ENCODE assay signal across 10 cellular contexts in the genomic region with DNA sequence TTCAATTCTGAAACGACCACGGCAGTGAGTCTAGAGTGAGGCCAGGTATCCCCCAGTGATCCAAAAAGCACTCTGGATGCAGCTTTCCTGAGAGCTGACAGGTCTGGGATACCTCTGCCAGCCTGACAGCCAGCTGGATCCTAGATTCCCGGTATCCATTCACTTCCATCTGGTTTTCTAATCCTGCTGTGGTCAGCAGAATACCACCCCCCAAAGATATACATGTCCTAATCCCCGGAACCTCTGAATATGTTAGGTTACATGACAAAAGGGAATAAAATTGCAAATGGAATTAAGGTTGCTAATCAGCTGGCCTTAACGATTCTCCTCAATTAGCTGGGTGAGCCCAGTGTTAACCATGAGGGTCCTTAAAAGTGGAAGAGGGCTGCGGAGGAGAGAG. TPM values are rescaled to one million over a fixed set of nuclear protein-coding genes. Genes with fewer than 3 reads are reported as not detected.
DNase-seq lines count a peak whose midpoint lies in the region; ATAC-seq and TF ChIP-seq lines count a peak whose summit lies in the region.
"Had no signal": no experiment of that assay in that cellular context is flagged by ENCODE, and none has a peak within 500 bp of the region (broad histone marks: within the 10 kb centered on the region; RNA-seq: fewer than 3 reads in every experiment).

No MANE protein-coding gene starts in this region.

- H2BK120ac ChIP-seq in trophoblast cell (ENCODE audit: insufficient read depth, low read length, poor library complexity), result no peak overlapping the region

- peaks cover 4% of the 10 kb centered on the region; the same call in 1 of the 2 replicates for H3K36me3 ChIP-seq in ES-I3 (ENCODE audit: insufficient read depth, low read length)
- H3K36me3 ChIP-seq in Panc1 (ENCODE audit: control insufficient read depth, insufficient read depth, low read length), result no peaks in the 10 kb centered on the region; the same call in 1 of the 2 replicates
- H3K36me3 ChIP-seq in esophagus muscularis mucosa, result peaks cover 0 to 4% (median 0%) of the 10 kb centered on the region in 4 donors
- H3K36me3 ChIP-seq in trophoblast cell (ENCODE audit: control insufficient read depth in 1 of 2, insufficient read depth in 2 of 2, low read length in 2 of 2), result peaks cover 0 to 2% of the 10 kb centered on the region in 2 experiments

- H3K4me2 ChIP-seq in trophoblast cell (ENCODE audit: low read length), result peak overlapping the region; percentile 76

- H4K8ac ChIP-seq in trophoblast cell (ENCODE audit: low read depth, low read length), result no peak overlapping the region

- ATAC-seq in Panc1 (no peak), HG03175 (IDR thresholded peaks at IDR 0.05; ENCODE audit: unreplicated experiment) (no peak), HG03159 (IDR thresholded peaks at IDR 0.05; ENCODE audit: unreplicated experiment) (no peak), GM18870 (IDR thresholded peaks at IDR 0.05; ENCODE audit: unreplicated experiment) (no peak)
- ATAC-seq: activated CD4-positive, CD25-positive, alpha-beta regulatory T cell treated with anti-CD3 and anti-CD28 coated beads, Interleukin-2, amount 50 U/mL, for 24 hours had no signal

- POLR2A ChIA-PET in Panc1 (lab: Charles Lee), result no interaction called here

- H3K9ac ChIP-seq in ES-I3 (ENCODE audit: low read depth, low read length) (peak overlapping the region; percentile 98; the same call in 1 of the 2 replicates), trophoblast cell (ENCODE audit: low read length) (peak overlapping the region; percentile 70)

- CTCF ChIA-PET in Panc1 (lab: Charles Lee), result no interaction called here

- no peak overlapping the region for H2AFZ ChIP-seq in trophoblast cell (ENCODE audit: insufficient read depth, low read length, poor library complexity)

- BruUV-seq in Panc1 (replicated peaks; lab: Mats Ljungman, UMichigan), result no TSS peak

- H3K4me3 ChIP-seq in Panc1 (ENCODE audit: low read depth in 2 of 2, low read length in 2 of 2) (peak overlapping the region; percentile 90 to 96), esophagus muscularis mucosa (peak overlapping the region; percentile 70 to 90 (median 73)), trophoblast cell (ENCODE audit: low read depth, low read length) (no peak overlapping the region)

- peaks cover 7% of the 10 kb centered on the region for H3K79me2 ChIP-seq in trophoblast cell (ENCODE audit: control insufficient read depth, insufficient read depth, low read length, poor library complexity)

- H3K4ac ChIP-seq in trophoblast cell (ENCODE audit: low read depth, low read length), result peak overlapping the region; percentile 10

- H3K79me1 ChIP-seq in trophoblast cell (ENCODE audit: low read length), result peaks cover 8% of the 10 kb centered on the region

- in situ Hi-C loops in Panc1 (cut with HindIII; ENCODE audit: low pct_unique_long_range_greater_than_20kb, low sequenced_read_pairs), result no loop called here

- no peaks in the 10 kb centered on the region for H3K27me3 ChIP-seq in Panc1 (ENCODE audit: control insufficient read depth, insufficient read depth, low read length)
- H3K27me3 ChIP-seq in esophagus muscularis mucosa, result no peaks in the 10 kb centered on the region
- H3K27me3 ChIP-seq in trophoblast cell (ENCODE audit: insufficient read depth, low read length), result no peaks in the 10 kb centered on the region

- TF ChIP-seq CTCF in Panc1 (IDR thresholded peaks at IDR 0.05), result no peak
- TF ChIP-seq CTCF in esophagus muscularis mucosa (IDR thresholded peaks at IDR 0.05), result no peak

- WGBS in esophagus muscularis mucosa, result 54% methylated on average over 4 of the region's 6 CpGs
- WGBS in trophoblast cell (ENCODE audit: extremely low coverage, insufficient coverage, insufficient read length), result no CpG with 5 or more reads among the region's 6 CpGs

- no peak overlapping the region for H2AK5ac ChIP-seq in trophoblast cell (ENCODE audit: low read length)

- no peak overlapping the region for H2BK5ac ChIP-seq in trophoblast cell (ENCODE audit: low read depth, low read length, poor library complexity)

- H3K4me1 ChIP-seq in ES-I3 (ENCODE audit: insufficient read depth, low read length) (peaks cover 15% of the 10 kb centered on the region), Panc1 (ENCODE audit: control insufficient read depth, insufficient read depth, low read length) (peaks cover 9% of the 10 kb centered on the region; the same call in 1 of the 2 replicates), esophagus muscularis mucosa (peaks cover 30 to 55% (median 42%) of the 10 kb centered on the region in 4 donors), trophoblast cell (ENCODE audit: control insufficient read depth in 1 of 2, insufficient read depth in 2 of 2, low read length in 2 of 2) (peaks cover 2 to 12% of the 10 kb centered on the region in 2 experiments)

- no peak overlapping the region for H4K91ac ChIP-seq in trophoblast cell (ENCODE audit: low read depth, low read length)

- no peak overlapping the region for H4K12ac ChIP-seq in trophoblast cell (ENCODE audit: low read depth, low read length)

- no peak for TF ChIP-seq EP300 in esophagus muscularis mucosa (IDR thresholded peaks at IDR 0.05)

- H2BK12ac ChIP-seq in trophoblast cell (ENCODE audit: low read length), result no peak overlapping the region

- H3K14ac ChIP-seq in trophoblast cell (ENCODE audit: low read length), result no peak overlapping the region

- H3K9me3 ChIP-seq in ES-I3 (ENCODE audit: control insufficient read depth, insufficient read depth, low read length) (no peaks in the 10 kb centered on the region), Panc1 (ENCODE audit: control insufficient read depth, insufficient read depth, low read depth, low read length) (no peaks in the 10 kb centered on the region), esophagus muscularis mucosa (no peaks in the 10 kb centered on the region), trophoblast cell (ENCODE audit: insufficient read depth, low read depth, low read length) (peaks cover 2% of the 10 kb centered on the region)

- no peak overlapping the region for H3K18ac ChIP-seq in trophoblast cell (ENCODE audit: low read length)

- intact Hi-C loops in Panc1 (cut with micrococcal nuclease; ENCODE audit: unreplicated experiment), result no loop called here
- intact Hi-C loops in esophagus muscularis mucosa (cut with DNase I), result no loop called here

- TF ChIP-seq POLR2A in esophagus muscularis mucosa (IDR thresholded peaks at IDR 0.05; ENCODE audit: low read depth), result no peak

- no peak overlapping the region for H3K23ac ChIP-seq in trophoblast cell (ENCODE audit: low read length)

- no peak for DNase-seq in Panc1 (ENCODE audit: low read depth, low spot score)
- no peak for DNase-seq in esophagus muscularis mucosa (ENCODE audit: extremely low spot score)
- no peak for DNase-seq in trophoblast cell
- DNase-seq in CD1c-positive myeloid dendritic cell (ENCODE audit: extremely low spot score), result no peak
- DNase-seq: hypothalamus had no signal

- peak overlapping the region; percentile 95 for H3K27ac ChIP-seq in Panc1 (ENCODE audit: low read length)
- H3K27ac ChIP-seq in esophagus muscularis mucosa (replicated peaks in 1 of 4), result peak overlapping the region in 3 of 4 donors; percentile 84 to 94 (median 89)
- H3K27ac ChIP-seq in trophoblast cell (ENCODE audit: low read depth, low read length), result no peak overlapping the region

RNA-seq across cellular contexts. Expression of a gene that starts 1.4 kb away (rescaled TPM):
- total RNA-seq in Panc1 (2021; ENCODE audit: unreplicated experiment), result 5.4 TPM
- 3.5 TPM for polyA plus RNA-seq in Panc1 (2012; ENCODE audit: insufficient read length)
- 10 to 100 TPM in 3 of 4 donors, 1 to 10 TPM in 1; 8.3 to 12.8 (median 11.2) TPM for total RNA-seq in esophagus muscularis mucosa
- 4.7 and 5.3 TPM in 2 replicates for polyA plus RNA-seq in trophoblast cell (2013)

RNA-seq across cellular contexts. Expression of a gene that starts 25.8 kb away (rescaled TPM):
- total RNA-seq in Panc1 (2021; ENCODE audit: unreplicated experiment) (55.7 TPM), esophagus muscularis mucosa (10 to 100 TPM; 27.0 to 34.5 (median 31.7) TPM)
- 38.1 TPM for polyA plus RNA-seq in Panc1 (2012; ENCODE audit: insufficient read length)
- polyA plus RNA-seq in trophoblast cell (2013), result 31.3 and 31.4 TPM in 2 replicates

RNA-seq across cellular contexts. Expression of a gene that starts 28.4 kb away (rescaled TPM):
- 951 TPM for total RNA-seq in Panc1 (2021; ENCODE audit: unreplicated experiment)
- polyA plus RNA-seq in Panc1 (2012; ENCODE audit: insufficient read length), result 1,315 TPM
- 1,000 to 10,000 TPM in 3 of 4 donors, 100 to 1,000 TPM in 1; 880 to 2,334 (median 1,732) TPM for total RNA-seq in esophagus muscularis mucosa
- 2,008 and 2,121 TPM in 2 replicates for polyA plus RNA-seq in trophoblast cell (2013)

RNA-seq across cellular contexts. Expression of a gene that starts 28.5 kb away (rescaled TPM):
- total RNA-seq in Panc1 (2021; ENCODE audit: unreplicated experiment) (15.4 TPM), esophagus muscularis mucosa (10 to 100 TPM; 13.6 to 26.2 (median 18.8) TPM)
- polyA plus RNA-seq in Panc1 (2012; ENCODE audit: insufficient read length), result 21.1 TPM
- polyA plus RNA-seq in trophoblast cell (2013), result 11.0 and 12.1 TPM in 2 replicates
